ENCODE assay signal across 1 cellular context in genomic region chr4:38667005-38667771, GRCh38.
TF ChIP-seq lines count a peak whose summit lies in the region.

No MANE protein-coding gene starts in this region.

TF ChIP-seq in WTC11, 78 proteins besides CTCF, POLR2A, EP300 and RAD21 (continued from another document):
- TF ChIP-seq ZNF281 (CRISPR knock-in tag; IDR thresholded peaks at IDR 0.05) (no peak), USF1 (CRISPR knock-in tag; IDR thresholded peaks at IDR 0.05) (no peak), ATF1 (CRISPR knock-in tag; IDR thresholded peaks at IDR 0.05) (no peak), GRHL2 (CRISPR knock-in tag; IDR thresholded peaks at IDR 0.05; ENCODE audit: insufficient replicate concordance, severe bottlenecking) (no peak), ZNF317 (CRISPR knock-in tag; IDR thresholded peaks at IDR 0.05; ENCODE audit: borderline replicate concordance, low read depth) (no peak), ZNF219 (CRISPR knock-in tag; IDR thresholded peaks at IDR 0.05; ENCODE audit: borderline replicate concordance) (no peak)
